ENCODE assay signal across 8 cellular contexts in genomic region chr19:12440412-12440762, GRCh38. TPM values are rescaled to one million over a fixed set of nuclear protein-coding genes. Genes with fewer than 3 reads are reported as not detected.
DNase-seq lines count a peak whose midpoint lies in the region; ATAC-seq and TF ChIP-seq lines count a peak whose summit lies in the region.
"Not testable (repeated sequence)": the region's sequence is repeated elsewhere in the genome, so short reads cannot be mapped to it uniquely, and the experiment has no call there.

No MANE protein-coding gene starts in this region.

- peak overlapping the region; percentile 94 to 100 (median 96) for H3K4me3 Mint-ChIP-seq in CD4-positive, CD25-positive, alpha-beta regulatory T cell
- peak overlapping the region; percentile 86 for H3K4me3 Mint-ChIP-seq in activated naive CD4-positive, alpha-beta T cell treated with anti-CD3 and anti-CD28 coated beads, Interleukin-2, amount 10 ng/mL, durations not matched to agents 7 days and 5 days

- H3K9me3 ChIP-seq in CD4-positive, CD25-positive, alpha-beta regulatory T cell (ENCODE audit: control insufficient read depth in 2 of 2, low read length in 2 of 2); Panc1 (ENCODE audit: control insufficient read depth, insufficient read depth, low read depth, low read length); mucosa of descending colon: not testable (repeated sequence)

- H3K9me3 Mint-ChIP-seq in CD4-positive, CD25-positive, alpha-beta regulatory T cell: peaks cover 2 to 13% (median 6%) of the 10 kb centered on the region in 7 donors
- H3K9me3 Mint-ChIP-seq in activated naive CD4-positive, alpha-beta T cell treated with anti-CD3 and anti-CD28 coated beads, Interleukin-2, amount 10 ng/mL, durations not matched to agents 7 days and 5 days: peaks cover 30% of the 10 kb centered on the region

- DNase-seq in CD4-positive, CD25-positive, alpha-beta regulatory T cell: peak in 1 of 3 donors; percentile 39
- DNase-seq in Panc1 (ENCODE audit: low read depth, low spot score); fibroblast of mammary gland (ENCODE audit: low read depth): not testable (repeated sequence)
- peak; percentile 45 for DNase-seq in activated naive CD4-positive, alpha-beta T cell treated with anti-CD3 and anti-CD28 coated beads, Interleukin-2, amount 10 ng/mL, durations not matched to agents 7 days and 5 days
- peak in 2 of 3 donors; percentile 29 to 68 for DNase-seq in mucosa of descending colon
- DNase-seq in stimulated activated CD4-positive, alpha-beta T cell treated with anti-CD3 and anti-CD28 coated beads, Interleukin-4, amount 100 ng/mL, for 48 hours (ENCODE audit: low read depth in 2 of 2): peak; percentile 3 to 14

- intact Hi-C loops in Panc1 (cut with micrococcal nuclease; ENCODE audit: unreplicated experiment); mucosa of descending colon (cut with DNase I, micrococcal nuclease): not testable (repeated sequence)

- not testable (repeated sequence) for H3K36me3 ChIP-seq in CD4-positive, CD25-positive, alpha-beta regulatory T cell (ENCODE audit: control insufficient read depth, insufficient read depth, low read length); Panc1 (ENCODE audit: control insufficient read depth, insufficient read depth, low read length); mucosa of descending colon (ENCODE audit: low read depth)

- not testable (repeated sequence) for BruUV-seq in Panc1 (replicated peaks; lab: Mats Ljungman, UMichigan)

- not testable (repeated sequence) for H3K27me3 Mint-ChIP-seq in CD4-positive, CD25-positive, alpha-beta regulatory T cell; activated naive CD4-positive, alpha-beta T cell treated with anti-CD3 and anti-CD28 coated beads, Interleukin-2, amount 10 ng/mL, durations not matched to agents 7 days and 5 days

- peaks cover 6 to 18% (median 12%) of the 10 kb centered on the region in 4 donors for H3K4me1 Mint-ChIP-seq in CD4-positive, CD25-positive, alpha-beta regulatory T cell
- H3K4me1 Mint-ChIP-seq in activated naive CD4-positive, alpha-beta T cell treated with anti-CD3 and anti-CD28 coated beads, Interleukin-2, amount 10 ng/mL, durations not matched to agents 7 days and 5 days: peaks cover 14% of the 10 kb centered on the region

- H3K4me3 ChIP-seq in CD4-positive, CD25-positive, alpha-beta regulatory T cell (ENCODE audit: low read depth, low read length): peak overlapping the region; percentile 51
- H3K4me3 ChIP-seq in Panc1 (ENCODE audit: low read depth in 2 of 2, low read length in 2 of 2): peak overlapping the region; percentile 70 to 79
- H3K4me3 ChIP-seq in fibroblast of mammary gland (ENCODE audit: control insufficient read depth, low read depth, low read length): peak overlapping the region; percentile 81
- H3K4me3 ChIP-seq in mucosa of descending colon: peak overlapping the region; percentile 43

- not testable (repeated sequence) for TF ChIP-seq CTCF in Panc1 (IDR thresholded peaks at IDR 0.05); fibroblast of mammary gland (conservative IDR thresholded peaks at IDR 0.05; ENCODE audit: control insufficient read depth, insufficient read depth, low read depth, low read length); mucosa of descending colon (IDR thresholded peaks at IDR 0.05)

- H3K4me1 ChIP-seq in CD4-positive, CD25-positive, alpha-beta regulatory T cell (ENCODE audit: control insufficient read depth, insufficient read depth, low read length, poor library complexity, severe bottlenecking); Panc1 (ENCODE audit: control insufficient read depth, insufficient read depth, low read length); mucosa of descending colon (ENCODE audit: low read depth): not testable (repeated sequence)

- not testable (repeated sequence) for H3K36me3 Mint-ChIP-seq in CD4-positive, CD25-positive, alpha-beta regulatory T cell
- peaks cover 28% of the 10 kb centered on the region for H3K36me3 Mint-ChIP-seq in activated naive CD4-positive, alpha-beta T cell treated with anti-CD3 and anti-CD28 coated beads, Interleukin-2, amount 10 ng/mL, durations not matched to agents 7 days and 5 days

- H3K27me3 ChIP-seq in CD4-positive, CD25-positive, alpha-beta regulatory T cell (ENCODE audit: control insufficient read depth, insufficient read depth, low read length); Panc1 (ENCODE audit: control insufficient read depth, insufficient read depth, low read length): not testable (repeated sequence)

- peak overlapping the region; percentile 61 for H3K27ac ChIP-seq in CD4-positive, CD25-positive, alpha-beta regulatory T cell (ENCODE audit: insufficient read depth, low read length, poor library complexity, severe bottlenecking)
- peak overlapping the region; percentile 80 for H3K27ac ChIP-seq in Panc1 (ENCODE audit: low read length)

- POLR2A ChIA-PET in Panc1 (lab: Charles Lee): not testable (repeated sequence)

- peak overlapping the region in 2 of 3 donors; percentile 75 to 96 for H3K27ac Mint-ChIP-seq in CD4-positive, CD25-positive, alpha-beta regulatory T cell
- peak overlapping the region; percentile 85 for H3K27ac Mint-ChIP-seq in activated naive CD4-positive, alpha-beta T cell treated with anti-CD3 and anti-CD28 coated beads, Interleukin-2, amount 10 ng/mL, durations not matched to agents 7 days and 5 days

- ATAC-seq in CD4-positive, CD25-positive, alpha-beta regulatory T cell (ENCODE audit: low read depth in 2 of 2): peak; percentile 3 to 8
- ATAC-seq in GM21390 (IDR thresholded peaks at IDR 0.05; ENCODE audit: unreplicated experiment) (peak; percentile 29), HG03520 (IDR thresholded peaks at IDR 0.05; ENCODE audit: unreplicated experiment) (peak; percentile 6), Panc1 (peak; percentile 79), mucosa of descending colon (peak; percentile 57)

- in situ Hi-C loops in Panc1 (cut with HindIII; ENCODE audit: low pct_unique_long_range_greater_than_20kb, low sequenced_read_pairs): not testable (repeated sequence)

- CTCF ChIA-PET in Panc1 (lab: Charles Lee): not testable (repeated sequence)
- CTCF ChIA-PET in activated naive CD4-positive, alpha-beta T cell treated with anti-CD3 and anti-CD28 coated beads, Interleukin-2, amount 10 ng/mL, durations not matched to agents 7 days and 5 days (lab: Charles Lee): interaction anchor here (0.7 kb wide), 1 partner anchor 147 kb away, joined by 3 read pairs; no protein-coding TSS in a partner anchor

RNA-seq across cellular contexts. Expression of gene ZNF443, which starts 0.4 kb away (rescaled TPM):
- 3.9 TPM for total RNA-seq in CD4-positive, CD25-positive, alpha-beta regulatory T cell
- 1 to 10 TPM in 3 of 4 donors, under 1 TPM in 1; 0.43 to 2.2 (median 1.9) TPM for polyA plus RNA-seq in CD4-positive, CD25-positive, alpha-beta regulatory T cell
- total RNA-seq in Panc1 (2021; ENCODE audit: unreplicated experiment): 6.0 TPM
- 1.4 TPM for polyA plus RNA-seq in Panc1 (2012; ENCODE audit: insufficient read length)
- total RNA-seq in mucosa of descending colon: 1 to 10 TPM; 5.8 to 7.7 (median 7.3) TPM

RNA-seq across cellular contexts. Expression of gene ZNF799, which starts 39.3 kb away (rescaled TPM):
- total RNA-seq in CD4-positive, CD25-positive, alpha-beta regulatory T cell: 1.8 TPM
- polyA plus RNA-seq in CD4-positive, CD25-positive, alpha-beta regulatory T cell: 1 to 10 TPM; 2.1 to 8.1 (median 5.8) TPM
- total RNA-seq in Panc1 (2021; ENCODE audit: unreplicated experiment): 4.5 TPM
- polyA plus RNA-seq in Panc1 (2012; ENCODE audit: insufficient read length): 1.4 TPM
- 1 to 10 TPM; 6.0 to 7.4 (median 7.3) TPM for total RNA-seq in mucosa of descending colon

RNA-seq across cellular contexts. Expression of gene ZNF709, which starts 44.2 kb away (rescaled TPM):
- 1.9 TPM for total RNA-seq in CD4-positive, CD25-positive, alpha-beta regulatory T cell
- 1 to 10 TPM; 1.4 to 4.0 (median 3.1) TPM for polyA plus RNA-seq in CD4-positive, CD25-positive, alpha-beta regulatory T cell
- total RNA-seq in Panc1 (2021; ENCODE audit: unreplicated experiment) (4.0 TPM), mucosa of descending colon (1 to 10 TPM; 1.2 to 3.3 (median 1.8) TPM)
- 0.50 TPM for polyA plus RNA-seq in Panc1 (2012; ENCODE audit: insufficient read length)

Comparison
In these comparisons a context has a peak if more than half of its experiments do, and no peak if none do; other contexts are left out.
1. ATAC-seq: peak in every context shown above with its lines; median percentile 79 in Panc1; 57 in mucosa of descending colon; 29 in GM21390; 6 in HG03520; 6 in CD4-positive, CD25-positive, alpha-beta regulatory T cell.